ENCODE assay signal across 34 cellular contexts in the genomic region with DNA sequence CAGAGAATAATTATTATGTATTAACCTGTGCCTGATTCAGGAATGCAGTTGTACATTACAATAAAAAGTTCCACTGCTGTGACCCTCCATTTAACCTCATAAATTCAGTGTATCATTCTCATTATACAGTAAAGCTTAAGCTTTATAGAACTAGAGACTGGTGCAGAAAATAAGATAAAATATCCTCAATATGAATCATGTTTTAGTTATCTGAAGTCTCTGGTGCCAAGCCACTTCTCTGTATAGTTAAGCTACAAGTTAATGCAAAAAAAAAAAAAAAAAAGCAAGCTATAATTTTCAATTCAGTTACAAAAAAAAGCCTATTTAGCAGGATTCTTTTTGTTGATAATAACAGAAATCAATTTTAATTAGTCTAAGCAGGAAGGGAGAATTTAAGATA. TPM values are rescaled to one million over a fixed set of nuclear protein-coding genes. Genes with fewer than 3 reads are reported as not detected.
"Had no signal": no experiment of that assay in that cellular context is flagged by ENCODE, and none has a peak within 500 bp of the region (broad histone marks: within the 10 kb centered on the region; RNA-seq: fewer than 3 reads in every experiment).

No MANE protein-coding gene starts in this region.

- H3K9me3 ChIP-seq: adrenal gland, ascending aorta, gastrocnemius medialis, right atrium auricular region, stomach, suprapubic skin, tibial artery, upper lobe of right lung had no signal

- H3K9ac ChIP-seq: parathyroid adenoma had no signal

- ATAC-seq: esophagus mucosa; gastrocnemius medialis; left colon; naive thymus-derived CD4-positive, alpha-beta T cell; stimulated activated naive B cell treated with anti-CD40 and anti-IgM and Interleukin-4, amounts not matched to agents 10 μg/mL and 1 μg/mL and 100 μg/mL, for 72 hours; upper lobe of right lung had no signal

- H3K36me3 Mint-ChIP-seq: activated naive CD8-positive, alpha-beta T cell; naive thymus-derived CD4-positive, alpha-beta T cell; stimulated activated naive B cell treated with anti-CD40 and anti-IgM and Interleukin-4, amounts not matched to agents 10 μg/mL and 1 μg/mL and 100 μg/mL, for 72 hours had no signal

- H3K4me1 Mint-ChIP-seq: activated B cell treated with CpG ODN at 0.5 μM for 24 hours; naive thymus-derived CD4-positive, alpha-beta T cell; neural crest cell; stimulated activated naive B cell treated with anti-CD40 and anti-IgM and Interleukin-4, amounts not matched to agents 10 μg/mL and 1 μg/mL and 100 μg/mL, for 72 hours had no signal

- H3K4me1 ChIP-seq: adrenal gland, ascending aorta, gastrocnemius medialis, parathyroid adenoma, right atrium auricular region, stomach, suprapubic skin, tibial artery, upper lobe of right lung had no signal

- H3K4me3 Mint-ChIP-seq: activated B cell treated with CpG ODN at 0.5 μM for 24 hours; activated naive CD8-positive, alpha-beta T cell; naive thymus-derived CD4-positive, alpha-beta T cell; neural crest cell; stimulated activated naive B cell treated with anti-CD40 and anti-IgM and Interleukin-4, amounts not matched to agents 10 μg/mL and 1 μg/mL and 100 μg/mL, for 72 hours; T-helper 2 cell treated with Interferon-gamma antibody and Interleukin-4, amounts not matched to agents 5 μg/mL and 100 μg/mL, for 36 hours had no signal

- H3K36me3 ChIP-seq: adrenal gland, ascending aorta, brain microvascular endothelial cell, gastrocnemius medialis, right atrium auricular region, stomach, suprapubic skin, tibial artery, upper lobe of right lung had no signal

- H3K27ac Mint-ChIP-seq: activated B cell treated with CpG ODN at 0.5 μM for 24 hours; activated naive CD8-positive, alpha-beta T cell; naive thymus-derived CD4-positive, alpha-beta T cell; stimulated activated naive B cell treated with anti-CD40 and anti-IgM and Interleukin-4, amounts not matched to agents 10 μg/mL and 1 μg/mL and 100 μg/mL, for 72 hours; T-helper 2 cell treated with Interferon-gamma antibody and Interleukin-4, amounts not matched to agents 5 μg/mL and 100 μg/mL, for 36 hours had no signal

- H3K27me3 ChIP-seq: adrenal gland, ascending aorta, brain microvascular endothelial cell, gastrocnemius medialis, right atrium auricular region, stomach, suprapubic skin, tibial artery, upper lobe of right lung had no signal

- H3K9me3 Mint-ChIP-seq: activated B cell treated with CpG ODN at 0.5 μM for 24 hours; naive thymus-derived CD4-positive, alpha-beta T cell; neural crest cell; stimulated activated naive B cell treated with anti-CD40 and anti-IgM and Interleukin-4, amounts not matched to agents 10 μg/mL and 1 μg/mL and 100 μg/mL, for 72 hours; T-helper 2 cell treated with Interferon-gamma antibody and Interleukin-4, amounts not matched to agents 5 μg/mL and 100 μg/mL, for 36 hours had no signal

- DNase-seq: activated B cell treated with CpG ODN at 0.5 μM for 24 hours; activated CD4-positive, alpha-beta T cell treated with anti-CD3 and anti-CD28 coated beads, Interleukin-2, amount 50 U/mL, for 4 hours; activated effector memory CD4-positive, alpha-beta T cell treated with Interleukin-2 at 50 U/mL for 16 hours; activated naive CD4-positive, alpha-beta T cell treated with Interleukin-2 at 50 U/mL for 16 hours; activated T-cell treated with anti-CD3 and anti-CD28 coated beads for 4 hours; adrenal gland; brain microvascular endothelial cell; cortex of kidney; gastrocnemius medialis; glutamatergic neuron; left colon; mammary epithelial cell; naive thymus-derived CD4-positive, alpha-beta T cell; nucleus accumbens; stimulated activated CD4-positive, alpha-beta T cell treated with anti-CD3 and anti-CD28 coated beads, Interleukin-15, amount 100 ng/mL, for 24 hours; stimulated activated CD4-positive, alpha-beta T cell treated with anti-CD3 and anti-CD28 coated beads, Interleukin-2, amount 100 ng/mL, for 24 hours; stimulated activated naive B cell treated with anti-CD40 and anti-IgM and Interleukin-4, amounts not matched to agents 10 μg/mL and 1 μg/mL and 100 μg/mL, for 72 hours; stomach; T-helper 1 cell; tibial artery; upper lobe of right lung had no signal

- H3K79me2 ChIP-seq: parathyroid adenoma had no signal

- H3K27me3 Mint-ChIP-seq: activated naive CD8-positive, alpha-beta T cell had no signal

- H3K4me3 ChIP-seq: adrenal gland, ascending aorta, gastrocnemius medialis, right atrium auricular region, stomach, suprapubic skin, tibial artery, upper lobe of right lung had no signal

- H3K27ac ChIP-seq: adrenal gland, ascending aorta, brain microvascular endothelial cell, gastrocnemius medialis, parathyroid adenoma, right atrium auricular region, stomach, suprapubic skin, tibial artery, upper lobe of right lung had no signal

- H2AFZ ChIP-seq: parathyroid adenoma had no signal

RNA-seq across cellular contexts. Expression of gene SMIM36, which starts 22.4 kb away (rescaled TPM):
- total RNA-seq: activated B cell treated with CpG ODN at 0.5 μM for 24 hours; adrenal gland; ascending aorta; cardiac septum; cerebellum; esophagus mucosa; gastrocnemius medialis; left colon; liver; mammary epithelial cell; naive thymus-derived CD4-positive, alpha-beta T cell; neural crest cell; pulmonary artery endothelial cell; right atrium auricular region; stomach; suprapubic skin; upper lobe of right lung had no signal
- polyA plus RNA-seq: adrenal gland; keratinocyte; liver; mammary epithelial cell; naive thymus-derived CD4-positive, alpha-beta T cell; stomach had no signal
